Comparison of ENCODE assay signal across 9 cellular contexts in genomic region chr6:36404164-36404563, GRCh38. TPM values are rescaled to one million over a fixed set of nuclear protein-coding genes. Genes with fewer than 3 reads are reported as not detected.
"Had no signal": no experiment of that assay in that cellular context is flagged by ENCODE, and none has a peak within 500 bp of the region (broad histone marks: within the 10 kb centered on the region; RNA-seq: fewer than 3 reads in every experiment).

No MANE protein-coding gene starts in this region.

- H3K4me3 ChIP-seq: GM12878 had no signal

- ATAC-seq: GM12878 had no signal

- DNase-seq: GDM1, GF-D8 had no signal

- FAIRE-seq: G401.6, GM12878, GM12891, GM12892, GM18507, GM19239 had no signal

RNA-seq across cellular contexts. Expression of gene PXT1, which starts 38.5 kb away (rescaled TPM):
- total RNA-seq: G401 had no signal
